In genomic region chr2:43152711-43153627, GRCh38 we compare ENCODE assay signal across 12 cellular contexts.
DNase-seq lines count a peak whose midpoint lies in the region; ATAC-seq and TF ChIP-seq lines count a peak whose summit lies in the region.
"Had no signal": no experiment of that assay in that cellular context is flagged by ENCODE, and none has a peak within 500 bp of the region (broad histone marks: within the 10 kb centered on the region; RNA-seq: fewer than 3 reads in every experiment).

No MANE protein-coding gene starts in this region.

- no peaks in the 10 kb centered on the region for H3K36me3 Mint-ChIP-seq in progenitor cell of endocrine pancreas (ENCODE audit: insufficient read depth)

- peaks cover 39% of the 10 kb centered on the region for H3K27me3 Mint-ChIP-seq in progenitor cell of endocrine pancreas

- H3K4me1 ChIP-seq in left ventricle myocardium inferior: peaks cover 26% of the 10 kb centered on the region

- TF ChIP-seq CTCF in left ventricle myocardium inferior (IDR thresholded peaks at IDR 0.05; ENCODE audit: borderline replicate concordance) (no peak), progenitor cell of endocrine pancreas (IDR thresholded peaks at IDR 0.05; ENCODE audit: unreplicated experiment) (no peak), dorsolateral prefrontal cortex (IDR thresholded peaks at IDR 0.05 in 54 of 56, conservative IDR thresholded peaks at IDR 0.05 in 2 of 56; ENCODE audit: low read depth in 1 of 56, partially characterized antibody in 56 of 56) (no peak)

- no peaks in the 10 kb centered on the region for H3K9me3 Mint-ChIP-seq in progenitor cell of endocrine pancreas (ENCODE audit: low read depth)

- peak overlapping the region; percentile 59 for H3K27ac ChIP-seq in left ventricle myocardium inferior (replicated peaks)
- no peak overlapping the region for H3K27ac ChIP-seq in dorsolateral prefrontal cortex
- H3K27ac ChIP-seq: 22Rv1, coronary artery, neutrophil had no signal

- H3K27ac Mint-ChIP-seq in progenitor cell of endocrine pancreas: peak overlapping the region; percentile 74

- H3K36me3 ChIP-seq in left ventricle myocardium inferior: no peaks in the 10 kb centered on the region
- H3K36me3 ChIP-seq: MG63, neutrophil had no signal

- intact Hi-C loops in left ventricle myocardium inferior (cut with micrococcal nuclease) (no loop called here), dorsolateral prefrontal cortex (cut with DNase I) (no loop called here)

- DNase-seq in NCI-H1105 treated with DMSO at 0.1 percent for 48 hours (lab: John Stamatoyannopoulos, UW) (peak; percentile 13), NCI-H1105 (lab: John Stamatoyannopoulos, UW) (no peak), NCI-H2171 treated with DMSO at 0.1 percent for 48 hours (lab: John Stamatoyannopoulos, UW) (peak; percentile 85), left ventricle myocardium inferior (peak; percentile 67), progenitor cell of endocrine pancreas (ENCODE audit: low spot score, unreplicated experiment) (no peak), dorsolateral prefrontal cortex (no peak)
- DNase-seq: MG63 had no signal

- peaks cover 28% of the 10 kb centered on the region for H3K4me1 Mint-ChIP-seq in progenitor cell of endocrine pancreas (ENCODE audit: low read depth)

- no peak overlapping the region for H3K4me3 Mint-ChIP-seq in progenitor cell of endocrine pancreas (ENCODE audit: low read depth)

- no peak overlapping the region for H3K4me3 ChIP-seq in left ventricle myocardium inferior
- no peak overlapping the region for H3K4me3 ChIP-seq in dorsolateral prefrontal cortex
- H3K4me3 ChIP-seq: coronary artery, MG63 had no signal

- no peaks in the 10 kb centered on the region for H3K27me3 ChIP-seq in left ventricle myocardium inferior (ENCODE audit: low read depth)
- no peaks in the 10 kb centered on the region for H3K27me3 ChIP-seq in dorsolateral prefrontal cortex
- H3K27me3 ChIP-seq: MG63, neutrophil had no signal

- H3K9me3 ChIP-seq in left ventricle myocardium inferior (replicated peaks): no peaks in the 10 kb centered on the region
- H3K9me3 ChIP-seq: MG63, neutrophil had no signal

- no peak for ATAC-seq in activated CD4-positive, CD25-positive, alpha-beta regulatory T cell treated with anti-CD3 and anti-CD28 coated beads, Interleukin-2, amount 50 U/mL, for 24 hours
- ATAC-seq in GM21526 (IDR thresholded peaks at IDR 0.05; ENCODE audit: low FRiP score, unreplicated experiment): no peak

Comparison
In these comparisons a context has a peak if more than half of its experiments do, and no peak if none do; other contexts are left out.
1. DNase-seq: peak in NCI-H1105 treated with DMSO at 0.1 percent for 48 hours (single experiment), NCI-H2171 treated with DMSO at 0.1 percent for 48 hours (single experiment) and left ventricle myocardium inferior (single experiment); none in NCI-H1105 (single experiment), progenitor cell of endocrine pancreas (single experiment) and dorsolateral prefrontal cortex (0 of 10).